ENCODE assay signal across 18 cellular contexts in genomic region chr3:24306518-24306917, GRCh38.
"Had no signal": no experiment of that assay in that cellular context is flagged by ENCODE, and none has a peak within 500 bp of the region (broad histone marks: within the 10 kb centered on the region; RNA-seq: fewer than 3 reads in every experiment).

No MANE protein-coding gene starts in this region.

- H3K36me3 ChIP-seq: MG63 had no signal

- DNase-seq: activated CD4-positive, alpha-beta T cell treated with anti-CD3 and anti-CD28 coated beads for 4 hours; activated CD8-positive, alpha-beta memory T cell treated with anti-CD3 and anti-CD28 coated beads, Interleukin-2, amount 50 U/mL, for 4 hours; activated CD8-positive, alpha-beta T cell treated with anti-CD3 and anti-CD28 coated beads for 36 hours; activated naive CD4-positive, alpha-beta T cell; activated T-cell treated with anti-CD3 and anti-CD28 coated beads, Interleukin-2, amount 50 U/mL, for 1 hour; MG63; MV-4-11; NCI-H1092 treated with DMSO at 0.1 percent for 48 hours; NCI-H1417 treated with DMSO at 0.1 percent for 48 hours; NCI-H1694; NCI-H2029; NCI-H2107; NCI-H526; NCI-H82; SHP77 had no signal

- H3K9me3 ChIP-seq: MG63 had no signal

- ATAC-seq: activated CD4-positive, CD25-positive, alpha-beta regulatory T cell treated with anti-CD3 and anti-CD28 coated beads, Interleukin-2, amount 50 U/mL, for 24 hours; activated CD8-positive, alpha-beta T cell treated with anti-CD3 and anti-CD28 coated beads for 36 hours had no signal

- FAIRE-seq: astrocyte had no signal

- H3K9ac ChIP-seq: KMS-11 had no signal

- H3K27ac ChIP-seq: KMS-11 had no signal

- H3K4me3 ChIP-seq: MG63 had no signal

- H3K27me3 ChIP-seq: MG63 had no signal
